18 cellular contexts compared by ENCODE assay signal in the genomic region with DNA sequence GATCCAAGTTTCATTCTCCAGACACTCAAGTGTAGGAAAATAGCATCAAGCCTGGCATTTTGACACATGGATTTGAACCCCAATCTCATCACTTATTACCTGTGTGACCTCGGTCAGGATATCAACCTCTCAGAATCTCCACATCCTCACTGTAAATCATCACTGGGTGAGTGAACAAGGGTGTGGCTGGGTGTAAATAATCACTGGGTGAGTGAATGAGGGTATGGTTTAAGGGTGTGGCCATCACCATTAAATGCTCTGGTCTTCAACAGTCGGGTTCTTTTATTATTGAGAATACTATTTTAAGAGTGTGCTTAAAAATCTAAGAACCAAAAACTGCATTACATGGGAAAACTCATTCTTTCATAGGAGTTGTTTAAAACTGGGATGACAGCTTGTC.
A peak's percentile ranks its signal among the peaks of the same experiment; 100 is the strongest.
DNase-seq lines count a peak whose midpoint lies in the region; ATAC-seq and TF ChIP-seq lines count a peak whose summit lies in the region.
"Had no signal": no experiment of that assay in that cellular context is flagged by ENCODE, and none has a peak within 500 bp of the region (broad histone marks: within the 10 kb centered on the region; RNA-seq: fewer than 3 reads in every experiment).

No MANE protein-coding gene starts in this region.

- intact Hi-C loops in mucosa of descending colon (cut with DNase I, micrococcal nuclease): no loop called here

- no peak for TF ChIP-seq CTCF in epithelial cell of esophagus (IDR thresholded peaks at IDR 0.05; ENCODE audit: insufficient read depth, low read depth, low read length, missing control alignments)
- TF ChIP-seq CTCF in mucosa of descending colon (IDR thresholded peaks at IDR 0.05): no peak
- no peak for TF ChIP-seq CTCF in BE2C (IDR thresholded peaks at IDR 0.05; ENCODE audit: low read depth, low read length)

- H3K4me3 ChIP-seq in epithelial cell of esophagus (ENCODE audit: low read length) (no peak overlapping the region), mucosa of descending colon (no peak overlapping the region), BE2C (ENCODE audit: low read depth, low read length) (no peak overlapping the region)
- no peak overlapping the region for H3K4me3 ChIP-seq in effector memory CD4-positive, alpha-beta T cell (ENCODE audit: insufficient read depth, low read depth, low read length, poor library complexity, severe bottlenecking)
- H3K4me3 ChIP-seq: BLaER1, GM23338 had no signal

- DNase-seq in NCI-H69 (lab: John Stamatoyannopoulos, UW) (peak; percentile 28), SW480 (ENCODE audit: low spot score) (peak; percentile 56), epithelial cell of esophagus (ENCODE audit: low read depth) (peak; percentile 26), mucosa of descending colon (no peak), BE2C (no peak)
- no peak for DNase-seq in effector memory CD4-positive, alpha-beta T cell
- DNase-seq: AML-193; CD4-positive, alpha-beta memory T cell; DMS153; DMS79; GDM1; H7; KG1 had no signal

- ATAC-seq in mucosa of descending colon: peak; percentile 72
- ATAC-seq in HG02623 (IDR thresholded peaks at IDR 0.05; ENCODE audit: unreplicated experiment): no peak
- no peak for ATAC-seq in GM21737 (IDR thresholded peaks at IDR 0.05; ENCODE audit: unreplicated experiment)
- ATAC-seq: GM23338, HCT116 had no signal

- H3K9me3 ChIP-seq in mucosa of descending colon: no peaks in the 10 kb centered on the region
- no peaks in the 10 kb centered on the region for H3K9me3 ChIP-seq in effector memory CD4-positive, alpha-beta T cell (ENCODE audit: control insufficient read depth, low read length)
- no peaks in the 10 kb centered on the region for H3K9me3 ChIP-seq in BE2C
- H3K9me3 ChIP-seq: BLaER1 had no signal

- H3K27ac ChIP-seq in effector memory CD4-positive, alpha-beta T cell (ENCODE audit: insufficient read depth, low read length, poor library complexity, severe bottlenecking): no peak overlapping the region
- H3K27ac ChIP-seq: BLaER1 had no signal

- no peaks in the 10 kb centered on the region for H3K36me3 ChIP-seq in mucosa of descending colon (ENCODE audit: low read depth)
- H3K36me3 ChIP-seq in effector memory CD4-positive, alpha-beta T cell (ENCODE audit: control insufficient read depth, insufficient read depth, low read length): no peaks in the 10 kb centered on the region
- H3K36me3 ChIP-seq in BE2C: no peaks in the 10 kb centered on the region
- H3K36me3 ChIP-seq: BLaER1 had no signal

- no peaks in the 10 kb centered on the region for H3K4me1 ChIP-seq in mucosa of descending colon (ENCODE audit: low read depth)
- H3K4me1 ChIP-seq in effector memory CD4-positive, alpha-beta T cell (ENCODE audit: control insufficient read depth, insufficient read depth, low read length, poor library complexity, severe bottlenecking): no peaks in the 10 kb centered on the region
- peaks cover 3% of the 10 kb centered on the region for H3K4me1 ChIP-seq in BE2C
- H3K4me1 ChIP-seq: BLaER1 had no signal

- H3K27me3 ChIP-seq in effector memory CD4-positive, alpha-beta T cell (replicated peaks; ENCODE audit: control insufficient read depth, insufficient read depth, low read length, poor library complexity, severe bottlenecking): no peaks in the 10 kb centered on the region
- H3K27me3 ChIP-seq in BE2C: no peaks in the 10 kb centered on the region
- H3K27me3 ChIP-seq: BLaER1 had no signal

Comparison
In these comparisons a context has a peak if more than half of its experiments do, and no peak if none do; other contexts are left out.
1. DNase-seq: peak in NCI-H69 (single experiment), SW480 (single experiment) and epithelial cell of esophagus (single experiment); none in mucosa of descending colon (0 of 3), effector memory CD4-positive, alpha-beta T cell (0 of 3) and BE2C (single experiment).